Comparison of ENCODE assay signal across 1 cellular context in the genomic region with DNA sequence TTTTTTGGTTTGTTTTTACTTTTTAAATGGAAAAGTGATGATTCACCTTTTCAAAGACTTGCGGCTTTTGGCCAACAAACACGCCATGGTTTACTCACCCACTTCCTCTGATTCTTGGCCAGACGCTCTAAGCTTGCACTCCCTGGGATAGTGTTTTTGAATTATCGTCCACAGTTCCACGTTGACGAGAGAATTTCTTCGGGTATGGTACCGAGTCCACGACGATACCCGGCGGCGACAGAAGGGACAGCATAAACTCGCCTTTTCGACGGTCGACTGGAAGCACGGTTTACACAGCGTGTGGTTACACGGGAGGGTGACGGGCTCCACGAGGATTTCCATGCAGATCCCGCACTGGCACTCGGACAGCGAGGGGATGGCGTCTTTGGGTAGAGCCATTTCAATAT.
A peak's percentile ranks its signal among the peaks of the same experiment; 100 is the strongest.
TF ChIP-seq lines count a peak whose summit lies in the region.

No MANE protein-coding gene starts in this region.

TF ChIP-seq in GM12878, 131 proteins besides CTCF, POLR2A, EP300 and RAD21 (continued from another document):
- 0 out of 4 replicates have a peak, but pooled peaks of 1 of the 2 experiments have one; percentile 3 for TF ChIP-seq BHLHE40 (IDR thresholded peaks at IDR 0.05; ENCODE audit: borderline replicate concordance in 1 of 2, low read depth in 2 of 2, low read length in 1 of 2)
- TF ChIP-seq, protein P1, sequence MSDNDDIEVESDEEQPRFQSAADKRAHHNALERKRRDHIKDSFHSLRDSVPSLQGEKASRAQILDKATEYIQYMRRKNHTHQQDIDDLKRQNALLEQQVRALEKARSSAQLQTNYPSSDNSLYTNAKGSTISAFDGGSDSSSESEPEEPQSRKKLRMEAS (IDR thresholded peaks at IDR 0.05; ENCODE audit: low read depth, low read length) = 0 out of 2 replicates have a peak, but pooled peaks have one; percentile 23
- TF ChIP-seq ASH2L (IDR thresholded peaks at IDR 0.05; ENCODE audit: borderline replicate concordance, low read depth) = 0 out of 2 replicates have a peak, but pooled peaks have one; percentile 38
- TF ChIP-seq CREM (IDR thresholded peaks at IDR 0.05; ENCODE audit: low read depth) = 0 out of 2 replicates have a peak, but pooled peaks have one; percentile 15
- TF ChIP-seq RFX5 (IDR thresholded peaks at IDR 0.05; ENCODE audit: low read depth, low read length) = no peak
- no peak for TF ChIP-seq ZNF384 (IDR thresholded peaks at IDR 0.05; ENCODE audit: borderline replicate concordance, low read depth, low read length)
- peak; percentile 21; the same call in 1 of the 2 replicates for TF ChIP-seq CBFB (IDR thresholded peaks at IDR 0.05; ENCODE audit: low read depth)
- TF ChIP-seq PAX5 (IDR thresholded peaks at IDR 0.05; ENCODE audit: borderline replicate concordance, low read depth, low read length) = 0 out of 2 replicates have a peak, but pooled peaks have one; percentile 9
- 0 out of 2 replicates have a peak, but pooled peaks have one; percentile 16 for TF ChIP-seq BCL11A (IDR thresholded peaks at IDR 0.05; ENCODE audit: low read depth, low read length)
- TF ChIP-seq, protein P2, sequence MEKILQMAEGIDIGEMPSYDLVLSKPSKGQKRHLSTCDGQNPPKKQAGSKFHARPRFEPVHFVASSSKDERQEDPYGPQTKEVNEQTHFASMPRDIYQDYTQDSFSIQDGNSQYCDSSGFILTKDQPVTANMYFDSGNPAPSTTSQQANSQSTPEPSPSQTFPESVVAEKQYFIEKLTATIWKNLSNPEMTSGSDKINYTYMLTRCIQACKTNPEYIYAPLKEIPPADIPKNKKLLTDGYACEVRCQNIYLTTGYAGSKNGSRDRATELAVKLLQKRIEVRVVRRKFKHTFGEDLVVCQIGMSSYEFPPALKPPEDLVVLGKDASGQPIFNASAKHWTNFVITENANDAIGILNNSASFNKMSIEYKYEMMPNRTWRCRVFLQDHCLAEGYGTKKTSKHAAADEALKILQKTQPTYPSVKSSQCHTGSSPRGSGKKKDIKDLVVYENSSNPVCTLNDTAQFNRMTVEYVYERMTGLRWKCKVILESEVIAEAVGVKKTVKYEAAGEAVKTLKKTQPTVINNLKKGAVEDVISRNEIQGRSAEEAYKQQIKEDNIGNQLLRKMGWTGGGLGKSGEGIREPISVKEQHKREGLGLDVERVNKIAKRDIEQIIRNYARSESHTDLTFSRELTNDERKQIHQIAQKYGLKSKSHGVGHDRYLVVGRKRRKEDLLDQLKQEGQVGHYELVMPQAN (conservative IDR thresholded peaks at IDR 0.05) = no peak
- TF ChIP-seq, protein P3, sequence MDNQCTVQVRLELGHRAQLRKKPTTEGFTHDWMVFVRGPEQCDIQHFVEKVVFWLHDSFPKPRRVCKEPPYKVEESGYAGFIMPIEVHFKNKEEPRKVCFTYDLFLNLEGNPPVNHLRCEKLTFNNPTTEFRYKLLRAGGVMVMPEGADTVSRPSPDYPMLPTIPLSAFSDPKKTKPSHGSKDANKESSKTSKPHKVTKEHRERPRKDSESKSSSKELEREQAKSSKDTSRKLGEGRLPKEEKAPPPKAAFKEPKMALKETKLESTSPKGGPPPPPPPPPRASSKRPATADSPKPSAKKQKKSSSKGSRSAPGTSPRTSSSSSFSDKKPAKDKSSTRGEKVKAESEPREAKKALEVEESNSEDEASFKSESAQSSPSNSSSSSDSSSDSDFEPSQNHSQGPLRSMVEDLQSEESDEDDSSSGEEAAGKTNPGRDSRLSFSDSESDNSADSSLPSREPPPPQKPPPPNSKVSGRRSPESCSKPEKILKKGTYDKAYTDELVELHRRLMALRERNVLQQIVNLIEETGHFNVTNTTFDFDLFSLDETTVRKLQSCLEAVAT (IDR thresholded peaks at IDR 0.05) = peak; percentile 86; the same call in 1 of the 2 replicates
- TF ChIP-seq RUNX3 (IDR thresholded peaks at IDR 0.05; ENCODE audit: low read length) = peak; percentile 67
- TF ChIP-seq BACH1 (IDR thresholded peaks at IDR 0.05; ENCODE audit: borderline replicate concordance) = 0 out of 2 replicates have a peak, but pooled peaks have one; percentile 43
